In the genomic region with DNA sequence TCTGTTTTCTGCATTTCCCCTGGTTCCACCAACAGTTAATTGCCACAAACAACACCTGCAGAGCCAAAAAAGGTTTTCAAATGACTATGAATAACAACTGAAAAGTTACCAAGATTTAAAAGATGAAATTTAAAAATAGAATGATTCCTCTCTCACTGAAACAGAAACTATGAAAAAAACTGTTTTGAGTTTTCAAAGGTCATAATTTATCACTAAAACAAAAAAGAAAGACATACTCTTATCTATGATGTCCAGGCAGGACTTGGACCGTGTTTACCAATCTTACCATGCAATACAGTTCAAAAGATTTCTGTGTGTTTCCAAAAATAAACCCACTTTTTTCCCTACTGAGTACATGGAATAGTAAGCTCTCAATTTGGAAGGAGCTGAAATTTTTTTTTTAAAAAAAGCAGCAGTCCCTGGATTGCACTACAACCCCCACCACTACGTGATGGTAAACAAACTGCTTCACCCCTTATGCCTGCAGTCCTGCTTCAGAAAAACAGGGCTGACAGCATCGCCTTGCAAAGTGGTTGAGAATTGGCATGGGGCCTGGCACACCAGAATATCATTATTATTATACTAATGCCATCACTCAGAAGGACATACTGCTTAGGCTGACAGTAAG, we compare ENCODE assay signal across 13 cellular contexts. TPM values are rescaled to one million over a fixed set of nuclear protein-coding genes. Genes with fewer than 3 reads are reported as not detected.
DNase-seq lines count a peak whose midpoint lies in the region; ATAC-seq, FAIRE-seq and TF ChIP-seq lines count a peak whose summit lies in the region.
"Had no signal": no experiment of that assay in that cellular context is flagged by ENCODE, and none has a peak within 500 bp of the region (broad histone marks: within the 10 kb centered on the region; RNA-seq: fewer than 3 reads in every experiment).

No MANE protein-coding gene starts in this region.

- H3K36me3 ChIP-seq in parathyroid adenoma (ENCODE audit: control insufficient read depth, insufficient read depth, low read length): no peaks in the 10 kb centered on the region
- H3K36me3 ChIP-seq in neural progenitor cell: no peaks in the 10 kb centered on the region

- no peaks in the 10 kb centered on the region for H3K27me3 Mint-ChIP-seq in activated T-helper 17 cell treated with anti-CD3 and anti-CD28 coated beads, Interleukin-2, amount 50 U/mL, for 72 hours
- H3K27me3 Mint-ChIP-seq in immature natural killer cell (ENCODE audit: low read depth in 3 of 3): peaks cover 0 to 1% (median 0%) of the 10 kb centered on the region in 3 donors
- no peaks in the 10 kb centered on the region for H3K27me3 Mint-ChIP-seq in neural progenitor cell (ENCODE audit: insufficient read depth, low read depth)

- H3K4me2 ChIP-seq in parathyroid adenoma (ENCODE audit: low read length) (peak overlapping the region; percentile 40), neural progenitor cell (no peak overlapping the region)
- H3K4me2 ChIP-seq: PC-9 had no signal

- DNase-seq in GM12891 (ENCODE audit: insufficient read length, low spot score): no peak
- DNase-seq in GM20000 (ENCODE audit: low spot score): peak; percentile 44
- DNase-seq in immature natural killer cell: no peak
- no peak for DNase-seq in neural progenitor cell (ENCODE audit: low spot score)
- DNase-seq: Calu3, NCI-H1930, PC-9, spleen, T-helper 9 cell had no signal

- TF ChIP-seq POLR2A in GM12891 (IDR thresholded peaks at IDR 0.05; ENCODE audit: low read depth, low read length): no peak

- TF ChIP-seq CTCF in GM20000 (IDR thresholded peaks at IDR 0.05; ENCODE audit: extremely low read depth, missing control alignments): no peak
- no peak for TF ChIP-seq CTCF in parathyroid adenoma (IDR thresholded peaks at IDR 0.05)
- TF ChIP-seq CTCF in neural progenitor cell (IDR thresholded peaks at IDR 0.05): no peak

- no peak overlapping the region for H3K9ac ChIP-seq in parathyroid adenoma
- H3K9ac ChIP-seq in neural progenitor cell: no peak overlapping the region

- peak overlapping the region; percentile 23 for H3K27ac Mint-ChIP-seq in activated T-helper 17 cell treated with anti-CD3 and anti-CD28 coated beads, Interleukin-2, amount 50 U/mL, for 72 hours
- H3K27ac Mint-ChIP-seq in immature natural killer cell (no peak overlapping the region), neural progenitor cell (no peak overlapping the region)

- H3K36me3 Mint-ChIP-seq in activated T-helper 17 cell treated with anti-CD3 and anti-CD28 coated beads, Interleukin-2, amount 50 U/mL, for 72 hours (ENCODE audit: low read depth): peaks cover 100% of the 10 kb centered on the region
- H3K36me3 Mint-ChIP-seq in immature natural killer cell (peaks cover 21 to 58% (median 26%) of the 10 kb centered on the region in 3 donors), neural progenitor cell (peaks cover 22% of the 10 kb centered on the region)

- no peaks in the 10 kb centered on the region for H3K9me3 Mint-ChIP-seq in activated T-helper 17 cell treated with anti-CD3 and anti-CD28 coated beads, Interleukin-2, amount 50 U/mL, for 72 hours
- H3K9me3 Mint-ChIP-seq in immature natural killer cell: no peaks in the 10 kb centered on the region
- H3K9me3 Mint-ChIP-seq in neural progenitor cell: no peaks in the 10 kb centered on the region

- H3K9me3 ChIP-seq in parathyroid adenoma (ENCODE audit: control insufficient read depth, low read length) (no peaks in the 10 kb centered on the region), neural progenitor cell (ENCODE audit: low read depth) (no peaks in the 10 kb centered on the region)
- H3K9me3 ChIP-seq: breast epithelium, spleen had no signal

- H3K4me1 Mint-ChIP-seq in activated T-helper 17 cell treated with anti-CD3 and anti-CD28 coated beads, Interleukin-2, amount 50 U/mL, for 72 hours: peaks cover 28% of the 10 kb centered on the region
- H3K4me1 Mint-ChIP-seq in immature natural killer cell (peaks cover 24 to 65% of the 10 kb centered on the region in 2 donors), neural progenitor cell (peaks cover 21% of the 10 kb centered on the region)

- H3K4me1 ChIP-seq in parathyroid adenoma (peaks cover 4% of the 10 kb centered on the region), neural progenitor cell (no peaks in the 10 kb centered on the region)

- H2AFZ ChIP-seq in parathyroid adenoma (no peak overlapping the region), neural progenitor cell (replicated peaks) (no peak overlapping the region)
- H2AFZ ChIP-seq: PC-9 had no signal

- peaks cover 27% of the 10 kb centered on the region for H4K20me1 ChIP-seq in neural progenitor cell (ENCODE audit: low read depth)

- peak; percentile 26 for ATAC-seq in activated T-helper 17 cell treated with anti-CD3 and anti-CD28 coated beads, Interleukin-2, amount 50 U/mL, for 72 hours (replicated peaks)
- no peak for ATAC-seq in GM18867 (IDR thresholded peaks at IDR 0.05; ENCODE audit: unreplicated experiment)

- H3K79me2 ChIP-seq in parathyroid adenoma: peaks cover 8% of the 10 kb centered on the region
- H3K79me2 ChIP-seq in neural progenitor cell (ENCODE audit: low read depth): peaks cover 11% of the 10 kb centered on the region

- no peaks in the 10 kb centered on the region for H3K27me3 ChIP-seq in parathyroid adenoma (ENCODE audit: control insufficient read depth, insufficient read depth, low read length)
- H3K27me3 ChIP-seq in neural progenitor cell: no peaks in the 10 kb centered on the region
- H3K27me3 ChIP-seq: breast epithelium, spleen had no signal

- no peak overlapping the region for H3K4me3 Mint-ChIP-seq in activated T-helper 17 cell treated with anti-CD3 and anti-CD28 coated beads, Interleukin-2, amount 50 U/mL, for 72 hours
- H3K4me3 Mint-ChIP-seq in immature natural killer cell (no peak overlapping the region), neural progenitor cell (no peak overlapping the region)

- H3K27ac ChIP-seq in parathyroid adenoma: no peak overlapping the region
- no peak overlapping the region for H3K27ac ChIP-seq in neural progenitor cell
- H3K27ac ChIP-seq: breast epithelium, PC-9 had no signal

- H3K4me3 ChIP-seq in parathyroid adenoma (ENCODE audit: low read depth, low read length) (peak overlapping the region; percentile 3), neural progenitor cell (no peak overlapping the region)
- H3K4me3 ChIP-seq: breast epithelium, PC-9, spleen had no signal

- FAIRE-seq in GM12891 (lab: Jason Lieb, UNC): peak; percentile 20

- H3F3A ChIP-seq in neural progenitor cell (ENCODE audit: low read depth): no peaks in the 10 kb centered on the region

TF ChIP-seq in GM12891, 5 proteins besides CTCF, POLR2A, EP300 and RAD21:
- TF ChIP-seq TAF1 (IDR thresholded peaks at IDR 0.05; ENCODE audit: low read depth, low read length): no peak
- TF ChIP-seq POLR2AphosphoS5 (IDR thresholded peaks at IDR 0.05; ENCODE audit: low read depth, low read length): no peak
- no peak for TF ChIP-seq POU2F2 (IDR thresholded peaks at IDR 0.05; ENCODE audit: low read depth, low read length)
- TF ChIP-seq PAX5 (IDR thresholded peaks at IDR 0.05; ENCODE audit: insufficient read depth, low read length, severe bottlenecking): no peak
- TF ChIP-seq SPI1 (IDR thresholded peaks at IDR 0.05; ENCODE audit: low read depth, low read length): no peak

RNA-seq across cellular contexts. Expression of gene TXNDC11, which starts 8.5 kb away (rescaled TPM):
- 31.7 TPM for polyA plus RNA-seq in GM12891 (2012; ENCODE audit: low read depth, missing spikeins)
- 10 to 100 TPM; 33.8 to 38.6 TPM for total RNA-seq in activated T-helper 17 cell treated with anti-CD3 and anti-CD28 coated beads, Interleukin-2, amount 50 U/mL, for 72 hours
- polyA plus RNA-seq in immature natural killer cell: 10 to 100 TPM; 35.6 to 57.2 (median 46.9) TPM
- 7.4 and 11.4 TPM in 2 replicates for total RNA-seq in neural progenitor cell (ENCODE audit: low replicate concordance)
